ENCODE assay signal across 8 cellular contexts in the genomic region with DNA sequence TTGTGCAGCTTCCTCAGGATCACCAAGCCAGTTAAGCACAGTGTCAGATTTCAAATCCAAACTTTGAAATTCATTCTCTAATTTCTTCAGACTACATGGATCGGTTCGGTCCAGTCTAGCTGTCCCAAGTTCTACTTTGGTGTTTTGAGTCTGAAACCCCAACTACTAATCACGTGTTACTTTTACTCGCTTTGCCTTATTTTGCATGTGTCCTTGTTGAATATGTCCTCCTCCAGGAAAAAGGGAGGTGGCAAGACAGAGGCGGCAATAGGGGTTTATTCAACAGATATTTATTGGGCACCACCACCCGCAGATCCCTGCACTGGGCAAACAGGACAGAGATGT. TPM values are rescaled to one million over a fixed set of nuclear protein-coding genes. Genes with fewer than 3 reads are reported as not detected.
DNase-seq lines count a peak whose midpoint lies in the region; ATAC-seq and TF ChIP-seq lines count a peak whose summit lies in the region.

No MANE protein-coding gene starts in this region.

- H3K27me3 Mint-ChIP-seq in CD14-positive monocyte (ENCODE audit: low read depth in 3 of 3): peaks cover 37 to 49% (median 39%) of the 10 kb centered on the region in 3 donors

- H2AFZ ChIP-seq in MM.1S (ENCODE audit: low read length): no peak overlapping the region
- peak overlapping the region; percentile 61 for H2AFZ ChIP-seq in neural cell (ENCODE audit: low read depth, low read length)

- no peak for TF ChIP-seq RAD21 in neural cell (conservative IDR thresholded peaks at IDR 0.05)

- peaks cover 0 to 5% of the 10 kb centered on the region in 2 donors for H3K36me3 Mint-ChIP-seq in CD14-positive monocyte

- H3K4me1 ChIP-seq in MM.1S (ENCODE audit: low read length): no peaks in the 10 kb centered on the region
- H3K4me1 ChIP-seq in duodenal mucosa (ENCODE audit: control insufficient read depth in 1 of 2, insufficient read depth in 2 of 2, low read length in 2 of 2): peaks cover 0 to 11% of the 10 kb centered on the region in 2 donors

- H4K20me1 ChIP-seq in MM.1S (ENCODE audit: insufficient read depth, low read length) (no peaks in the 10 kb centered on the region), neural cell (ENCODE audit: insufficient read depth) (no peaks in the 10 kb centered on the region)

- H3K27ac Mint-ChIP-seq in CD14-positive monocyte: peak overlapping the region in 3 of 7 donors; percentile 42 to 63 (median 58)

- no peaks in the 10 kb centered on the region for H3K36me3 ChIP-seq in MM.1S (replicated peaks; ENCODE audit: insufficient read depth, low read length)
- H3K36me3 ChIP-seq in duodenal mucosa (ENCODE audit: control insufficient read depth in 1 of 2, insufficient read depth in 2 of 2, low read length in 2 of 2): no peaks in the 10 kb centered on the region
- no peaks in the 10 kb centered on the region for H3K36me3 ChIP-seq in neural cell (ENCODE audit: insufficient read depth, low read length)

- no peak for TF ChIP-seq CTCF in CD14-positive monocyte (IDR thresholded peaks at IDR 0.05)
- no peak for TF ChIP-seq CTCF in MM.1S (IDR thresholded peaks at IDR 0.05; ENCODE audit: low read length)
- no peak for TF ChIP-seq CTCF in neural cell (IDR thresholded peaks at IDR 0.05; ENCODE audit: poor library complexity, severe bottlenecking)

- H3K4me2 ChIP-seq in MM.1S (ENCODE audit: low read depth, low read length) (peak overlapping the region; percentile 58), neural cell (ENCODE audit: low read length) (peak overlapping the region; percentile 99)

- ATAC-seq in HG03342 (IDR thresholded peaks at IDR 0.05; ENCODE audit: unreplicated experiment) (no peak), GM18870 (IDR thresholded peaks at IDR 0.05; ENCODE audit: unreplicated experiment) (no peak), HG03521 (IDR thresholded peaks at IDR 0.05; ENCODE audit: unreplicated experiment) (no peak)

- H3K27me3 ChIP-seq in MM.1S (replicated peaks; ENCODE audit: insufficient read depth, low read length) (peaks cover 15% of the 10 kb centered on the region; the same call in 1 of the 2 replicates), duodenal mucosa (ENCODE audit: control insufficient read depth in 1 of 2, insufficient read depth in 2 of 2, low read length in 2 of 2) (peaks cover 38 to 44% of the 10 kb centered on the region in 2 donors), neural cell (ENCODE audit: insufficient read depth, low read depth, low read length) (peaks cover 12% of the 10 kb centered on the region)

- intact Hi-C loops in CD14-positive monocyte (cut with micrococcal nuclease): no loop called here

- H3K9me2 ChIP-seq in MM.1S (replicated peaks; ENCODE audit: insufficient read depth, low read length): no peaks in the 10 kb centered on the region
- H3K9me2 ChIP-seq in neural cell (ENCODE audit: insufficient read depth, low read length): no peaks in the 10 kb centered on the region

- no peaks in the 10 kb centered on the region for H3K9me3 ChIP-seq in MM.1S (replicated peaks; ENCODE audit: insufficient read depth, low read length)
- peaks cover 4 to 5% of the 10 kb centered on the region in 2 donors for H3K9me3 ChIP-seq in duodenal mucosa (ENCODE audit: control insufficient read depth in 1 of 2, low read length in 2 of 2)
- H3K9me3 ChIP-seq in neural cell (ENCODE audit: low read length): no peaks in the 10 kb centered on the region

- TF ChIP-seq EP300 in neural cell (conservative IDR thresholded peaks at IDR 0.05; ENCODE audit: poor library complexity, severe bottlenecking): no peak

- H3K4me3 Mint-ChIP-seq in CD14-positive monocyte: peak overlapping the region; percentile 79 to 93

- H3K27ac ChIP-seq in MM.1S (ENCODE audit: low read length): no peak overlapping the region
- no peak overlapping the region for H3K27ac ChIP-seq in duodenal mucosa (ENCODE audit: low read depth, low read length)
- H3K27ac ChIP-seq in neural cell (ENCODE audit: low read length): no peak overlapping the region

- no peaks in the 10 kb centered on the region for H3K79me2 ChIP-seq in MM.1S (ENCODE audit: low read length)
- no peaks in the 10 kb centered on the region for H3K79me2 ChIP-seq in neural cell (replicated peaks; ENCODE audit: insufficient read depth, low read length)

- peaks cover 25% of the 10 kb centered on the region for H3K4me1 Mint-ChIP-seq in CD14-positive monocyte

- H3K4me3 ChIP-seq in MM.1S (ENCODE audit: low read length) (peak overlapping the region; percentile 25; the same call in 1 of the 2 replicates), duodenal mucosa (ENCODE audit: low read depth in 1 of 2, low read length in 2 of 2) (peak overlapping the region; percentile 50 to 53), neural cell (ENCODE audit: low read length) (peak overlapping the region; percentile 79)

- no peak overlapping the region for H3K9ac ChIP-seq in MM.1S (ENCODE audit: low read length)
- H3K9ac ChIP-seq in duodenal mucosa (ENCODE audit: low read depth in 1 of 2, low read length in 2 of 2): no peak overlapping the region
- H3K9ac ChIP-seq in neural cell (ENCODE audit: low read length): peak overlapping the region; percentile 45

- no peaks in the 10 kb centered on the region; the same call in 1 of the 2 replicates for H3F3A ChIP-seq in MM.1S (ENCODE audit: insufficient read depth, low read length)
- H3F3A ChIP-seq in neural cell (ENCODE audit: insufficient read depth, low read length, poor library complexity, severe bottlenecking): no peaks in the 10 kb centered on the region

- DNase-seq in CD14-positive monocyte (ENCODE audit: low spot score): no peak
- DNase-seq in MM.1S: no peak
- DNase-seq in NCI-H2171 (lab: John Stamatoyannopoulos, UW): no peak

- H3K9me3 Mint-ChIP-seq in CD14-positive monocyte: peaks cover 0 to 15% (median 7%) of the 10 kb centered on the region in 7 donors

TF ChIP-seq in neural cell, 6 proteins besides CTCF, POLR2A, EP300 and RAD21:
- TF ChIP-seq TAF1 (IDR thresholded peaks at IDR 0.05; ENCODE audit: low read depth): no peak
- TF ChIP-seq MXI1 (conservative IDR thresholded peaks at IDR 0.05; ENCODE audit: poor library complexity, severe bottlenecking): no peak
- TF ChIP-seq, protein P1, sequence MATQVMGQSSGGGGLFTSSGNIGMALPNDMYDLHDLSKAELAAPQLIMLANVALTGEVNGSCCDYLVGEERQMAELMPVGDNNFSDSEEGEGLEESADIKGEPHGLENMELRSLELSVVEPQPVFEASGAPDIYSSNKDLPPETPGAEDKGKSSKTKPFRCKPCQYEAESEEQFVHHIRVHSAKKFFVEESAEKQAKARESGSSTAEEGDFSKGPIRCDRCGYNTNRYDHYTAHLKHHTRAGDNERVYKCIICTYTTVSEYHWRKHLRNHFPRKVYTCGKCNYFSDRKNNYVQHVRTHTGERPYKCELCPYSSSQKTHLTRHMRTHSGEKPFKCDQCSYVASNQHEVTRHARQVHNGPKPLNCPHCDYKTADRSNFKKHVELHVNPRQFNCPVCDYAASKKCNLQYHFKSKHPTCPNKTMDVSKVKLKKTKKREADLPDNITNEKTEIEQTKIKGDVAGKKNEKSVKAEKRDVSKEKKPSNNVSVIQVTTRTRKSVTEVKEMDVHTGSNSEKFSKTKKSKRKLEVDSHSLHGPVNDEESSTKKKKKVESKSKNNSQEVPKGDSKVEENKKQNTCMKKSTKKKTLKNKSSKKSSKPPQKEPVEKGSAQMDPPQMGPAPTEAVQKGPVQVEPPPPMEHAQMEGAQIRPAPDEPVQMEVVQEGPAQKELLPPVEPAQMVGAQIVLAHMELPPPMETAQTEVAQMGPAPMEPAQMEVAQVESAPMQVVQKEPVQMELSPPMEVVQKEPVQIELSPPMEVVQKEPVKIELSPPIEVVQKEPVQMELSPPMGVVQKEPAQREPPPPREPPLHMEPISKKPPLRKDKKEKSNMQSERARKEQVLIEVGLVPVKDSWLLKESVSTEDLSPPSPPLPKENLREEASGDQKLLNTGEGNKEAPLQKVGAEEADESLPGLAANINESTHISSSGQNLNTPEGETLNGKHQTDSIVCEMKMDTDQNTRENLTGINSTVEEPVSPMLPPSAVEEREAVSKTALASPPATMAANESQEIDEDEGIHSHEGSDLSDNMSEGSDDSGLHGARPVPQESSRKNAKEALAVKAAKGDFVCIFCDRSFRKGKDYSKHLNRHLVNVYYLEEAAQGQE (IDR thresholded peaks at IDR 0.05; ENCODE audit: borderline replicate concordance): no peak
- no peak for TF ChIP-seq POLR2AphosphoS5 (IDR thresholded peaks at IDR 0.05)
- TF ChIP-seq SMC3 (conservative IDR thresholded peaks at IDR 0.05; ENCODE audit: poor library complexity): no peak
- no peak for TF ChIP-seq EZH2 (IDR thresholded peaks at IDR 0.05; ENCODE audit: borderline replicate concordance, insufficient read depth, low read length, poor library complexity, severe bottlenecking)

RNA-seq across cellular contexts. Expression of a gene that starts 0.5 kb away (rescaled TPM):
- polyA plus RNA-seq in CD14-positive monocyte (under 1 TPM in 1 of 2 donors, not detected in 1; 0.04 TPM), neural cell (0.16 and 0.48 TPM in 2 replicates)
- 2.4 TPM in 2 replicates for polyA minus RNA-seq in neural cell

RNA-seq across cellular contexts. Expression of a gene that starts 39.1 kb away (rescaled TPM):
- polyA plus RNA-seq in CD14-positive monocyte (10 to 100 TPM in 1 of 2 donors, 1 to 10 TPM in 1; 8.2 to 31.6 TPM), neural cell (7.4 and 14.3 TPM in 2 replicates)
- 11.4 and 18.4 TPM in 2 replicates for polyA minus RNA-seq in neural cell

Comparison
In these comparisons a context has a peak if more than half of its experiments do, and no peak if none do; other contexts are left out.
1. H3K4me3 ChIP-seq: peak in every context shown above with its lines; median percentile 79 in neural cell; 52 in duodenal mucosa; 25 in MM.1S.